In the genomic region with DNA sequence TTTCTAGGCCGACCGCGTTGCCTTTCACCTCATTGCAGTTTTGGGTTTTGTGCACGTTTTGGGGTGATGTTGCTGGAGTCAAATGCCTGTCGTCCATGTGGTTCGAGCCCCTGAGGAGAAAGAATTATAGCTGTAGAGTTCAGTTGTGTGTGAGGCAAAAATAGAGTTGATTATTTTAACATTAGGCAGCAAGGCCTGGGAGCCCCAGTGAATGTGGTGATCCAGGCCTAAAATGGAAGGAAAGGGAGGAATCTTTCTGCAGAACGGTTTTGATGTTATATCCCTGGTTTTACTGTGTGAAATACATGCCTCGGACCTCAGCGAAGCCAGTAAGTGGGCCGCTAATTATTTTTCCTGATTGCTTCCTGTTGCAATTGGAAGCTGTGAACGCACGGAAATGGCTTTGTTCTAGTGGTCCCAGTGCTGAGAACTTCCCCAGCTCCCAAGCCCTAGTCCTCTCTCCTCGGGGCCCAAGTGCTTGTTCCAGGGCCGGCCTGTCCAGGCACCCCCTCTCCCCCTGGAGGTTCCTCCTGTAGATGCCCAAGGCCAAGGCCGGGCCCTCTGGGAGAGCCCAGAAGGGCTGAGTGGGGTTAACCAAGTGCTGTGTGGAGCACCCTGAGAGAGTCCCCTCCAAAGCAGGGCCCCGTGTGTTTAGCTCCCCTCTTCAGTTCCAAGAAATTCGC, we compare ENCODE assay signal across 8 cellular contexts. TPM values are rescaled to one million over a fixed set of nuclear protein-coding genes. Genes with fewer than 3 reads are reported as not detected.
DNase-seq lines count a peak whose midpoint lies in the region; ATAC-seq and TF ChIP-seq lines count a peak whose summit lies in the region.

No MANE protein-coding gene starts in this region.

- no peaks in the 10 kb centered on the region for H3K36me3 Mint-ChIP-seq in IgD-negative memory B cell

- DNase-seq in AG10803 (ENCODE audit: low read depth) = no peak
- DNase-seq in cardiac fibroblast (ENCODE audit: low read depth in 2 of 2) = peak in 1 of 2 donors; percentile 27
- DNase-seq in epidermal melanocyte (ENCODE audit: insufficient read length, low spot score) = no peak
- DNase-seq in SKM-1 (lab: John Stamatoyannopoulos, UW; ENCODE audit: unreplicated experiment) = no peak
- no peak for DNase-seq in GM10248 (ENCODE audit: extremely low spot score)

- H3K4me3 ChIP-seq in AG10803 (ENCODE audit: low read length) (peak overlapping the region; percentile 74), cardiac fibroblast (replicated peaks in 1 of 2; ENCODE audit: low read depth in 2 of 2, low read length in 2 of 2) (peak overlapping the region; percentile 59 to 62), mucosa of stomach (ENCODE audit: low read length) (peak overlapping the region; percentile 73)

- POLR2A ChIA-PET in GM10248 (lab: Yijun Ruan, JAX) = no interaction called here

- H3K9ac ChIP-seq in mucosa of stomach (ENCODE audit: low read length) = peak overlapping the region; percentile 77

- H3K4me1 ChIP-seq in mucosa of stomach (ENCODE audit: control insufficient read depth, insufficient read depth, low read length) = peaks cover 48% of the 10 kb centered on the region

- no peak for ATAC-seq in GM18519 (IDR thresholded peaks at IDR 0.05; ENCODE audit: low FRiP score, unreplicated experiment)

- no peaks in the 10 kb centered on the region for H3K27me3 ChIP-seq in mucosa of stomach (ENCODE audit: control insufficient read depth, insufficient read depth, low read length)

- H3K9me3 Mint-ChIP-seq in IgD-negative memory B cell = no peaks in the 10 kb centered on the region

- H3K4me1 Mint-ChIP-seq in IgD-negative memory B cell = peaks cover 7 to 14% (median 11%) of the 10 kb centered on the region in 3 donors

- H3K27ac Mint-ChIP-seq in IgD-negative memory B cell = no peak overlapping the region

- H3K4me3 Mint-ChIP-seq in IgD-negative memory B cell = peak overlapping the region; percentile 10 to 93 (median 86)

- peaks cover 12% of the 10 kb centered on the region for H3K27me3 Mint-ChIP-seq in IgD-negative memory B cell

- CTCF ChIA-PET in GM10248 (lab: Yijun Ruan, JAX) = interaction anchor here (0.8 to 1.4 kb wide), 4 partner anchors 11 to 69 kb away, joined by 3 read pairs; no protein-coding TSS in a partner anchor

- no peak for TF ChIP-seq CTCF in AG10803 (conservative IDR thresholded peaks at IDR 0.05; ENCODE audit: low read length)
- TF ChIP-seq CTCF in cardiac fibroblast (IDR thresholded peaks at IDR 0.05; ENCODE audit: low read depth, low read length) = no peak
- no peak for TF ChIP-seq CTCF in GM10248 (IDR thresholded peaks at IDR 0.05; ENCODE audit: control extremely low read depth, extremely low read depth, low read depth, missing control alignments)

- H3K36me3 ChIP-seq in mucosa of stomach (ENCODE audit: control insufficient read depth, insufficient read depth, low read length) = no peaks in the 10 kb centered on the region

- no peaks in the 10 kb centered on the region for H3K9me3 ChIP-seq in mucosa of stomach (ENCODE audit: control insufficient read depth, low read length)

RNA-seq across cellular contexts. Expression of a gene that starts 2.0 kb away (rescaled TPM):
- polyA plus RNA-seq in IgD-negative memory B cell = 1.0 TPM

RNA-seq across cellular contexts. Expression of a gene that starts 42.6 kb away (rescaled TPM):
- polyA plus RNA-seq in IgD-negative memory B cell = 40.5 TPM
